Comparison of ENCODE assay signal across 9 cellular contexts in the genomic region with DNA sequence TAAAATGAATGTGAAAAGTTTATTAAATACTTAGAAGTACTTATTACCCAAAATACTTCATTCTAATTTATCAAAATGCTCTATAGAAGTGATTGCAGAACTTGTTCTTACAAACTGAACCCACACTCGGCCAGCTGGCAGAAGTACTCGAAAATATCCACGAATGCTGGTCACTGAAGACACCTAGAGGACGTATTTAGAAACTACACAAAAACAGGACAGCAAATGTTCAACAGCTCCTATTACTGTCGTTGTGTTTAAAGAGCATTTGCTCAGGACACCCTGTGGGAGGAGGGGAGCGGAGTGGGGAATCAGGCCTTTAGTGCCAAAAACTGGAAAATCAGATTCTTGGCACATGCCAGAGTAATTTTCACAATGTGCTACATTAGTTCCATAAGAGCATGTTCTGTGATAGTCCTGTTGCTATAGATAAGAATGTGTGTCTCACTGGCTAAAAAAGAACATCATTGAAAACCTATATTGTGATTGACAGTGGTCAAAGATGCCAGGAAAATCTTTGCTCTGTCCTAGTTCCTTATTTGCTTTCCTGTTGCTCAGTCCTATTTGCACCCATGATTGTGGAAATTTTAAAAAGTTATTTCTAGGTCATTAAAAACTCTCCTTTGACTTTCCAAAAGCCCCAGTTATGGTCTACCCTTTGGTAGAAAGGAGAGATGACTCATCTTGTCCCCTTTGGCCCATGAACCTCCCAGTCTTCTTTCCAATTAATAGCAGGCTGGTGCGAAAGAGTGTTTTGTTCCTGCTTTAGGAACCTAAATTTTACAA. TPM values are rescaled to one million over a fixed set of nuclear protein-coding genes. Genes with fewer than 3 reads are reported as not detected.
DNase-seq lines count a peak whose midpoint lies in the region; ATAC-seq, FAIRE-seq and TF ChIP-seq lines count a peak whose summit lies in the region.
"Had no signal": no experiment of that assay in that cellular context is flagged by ENCODE, and none has a peak within 500 bp of the region (broad histone marks: within the 10 kb centered on the region; RNA-seq: fewer than 3 reads in every experiment).

No MANE protein-coding gene starts in this region.

- no peaks in the 10 kb centered on the region for H3K27me3 ChIP-seq in colonic mucosa
- no peaks in the 10 kb centered on the region for H3K27me3 ChIP-seq in HepG2 (ENCODE audit: control insufficient read depth in 1 of 2, insufficient read depth in 2 of 2, low read length in 2 of 2)

- intact Hi-C loops in Right ventricle myocardium inferior (cut with DNase I): loop anchor here (1.0 to 10.0 kb wide), 4 partner anchors 71 to 490 kb away; no protein-coding TSS in a partner anchor
- intact Hi-C loops in cardiac septum (cut with DNase I): loop anchor here (2.0 to 10.0 kb wide), 4 partner anchors 267 to 649 kb away; a partner anchor contains a TSS
- intact Hi-C loops in colonic mucosa (cut with DNase I): loop anchor here (10.0 kb wide), 3 partner anchors 239 to 649 kb away; no protein-coding TSS in a partner anchor
- intact Hi-C loops in HepG2 (cut with micrococcal nuclease; ENCODE audit: unreplicated experiment): loop anchor here (1.0 to 10.0 kb wide), 3 partner anchors 75 to 589 kb away; no protein-coding TSS in a partner anchor

- H3K9me3 ChIP-seq in colonic mucosa: no peaks in the 10 kb centered on the region
- H3K9me3 ChIP-seq in HepG2 (ENCODE audit: low read length): no peaks in the 10 kb centered on the region

- 2% methylated on average over 7 of the region's 7 CpGs for WGBS in HepG2 (ENCODE audit: low lambda C conversion rate)

- TF ChIP-seq EP300 in HepG2 (IDR thresholded peaks at IDR 0.05; ENCODE audit: low read depth in 2 of 2, low read length in 2 of 2) (no peak), HepG2 (CRISPR knock-in tag; IDR thresholded peaks at IDR 0.05; ENCODE audit: borderline replicate concordance) (no peak)

- H3K4me1 ChIP-seq in colonic mucosa (no peaks in the 10 kb centered on the region), HepG2 (ENCODE audit: insufficient read depth, low read length) (no peaks in the 10 kb centered on the region)

- no peaks in the 10 kb centered on the region for H3K36me3 ChIP-seq in colonic mucosa
- H3K36me3 ChIP-seq in HepG2 (replicated peaks in 1 of 2; ENCODE audit: control insufficient read depth in 1 of 2, insufficient read depth in 2 of 2, low read length in 2 of 2): no peaks in the 10 kb centered on the region

- in situ Hi-C loops in HepG2 (cut with HindIII; ENCODE audit: extremely low pct_ligation_motif_present, low pct_unique_long_range_greater_than_20kb): loop anchor here (25.0 kb wide), 1 partner anchor 497 kb away; no protein-coding TSS in a partner anchor

- CTCF ChIA-PET in HepG2 (lab: Yijun Ruan, JAX; ENCODE audit: low intra/inter-chr PET ratio, low total read pairs): interaction anchor here (0.7 to 1.6 kb wide), 3 partner anchors 473 to 530 kb away, joined by 3 to 9 read pairs (median 3); no protein-coding TSS in a partner anchor

- H4K20me1 ChIP-seq in HepG2 (ENCODE audit: insufficient read depth, low read length): no peaks in the 10 kb centered on the region

- BruUV-seq in HepG2 (replicated peaks; lab: Mats Ljungman, UMichigan): no TSS peak

- no peak overlapping the region for H2AFZ ChIP-seq in HepG2 (ENCODE audit: low read length)

- peak; percentile 74 for DNase-seq in Right ventricle myocardium inferior (ENCODE audit: missing footprints)
- no peak for DNase-seq in cardiac septum (ENCODE audit: low spot score)
- DNase-seq in NCI-H2107 treated with DMSO at 0.1 percent for 48 hours (lab: John Stamatoyannopoulos, UW; ENCODE audit: unreplicated experiment): peak; percentile 57
- DNase-seq in UCSD-AML1 (lab: John Stamatoyannopoulos, UW; ENCODE audit: unreplicated experiment): peak; percentile 15
- peak; percentile 24 for DNase-seq in colonic mucosa
- DNase-seq in HepG2 (ENCODE audit: low spot score): peak; percentile 62
- DNase-seq in stimulated activated CD4-positive, alpha-beta T cell treated with anti-CD3 and anti-CD28 coated beads, Interleukin-4, amount 100 ng/mL, for 4 hours: peak; percentile 18 to 38

- TF ChIP-seq RAD21 in HepG2 (CRISPR knock-in tag; IDR thresholded peaks at IDR 0.05): peak; percentile 46; the same call in 1 of the 2 replicates

- no peak overlapping the region for H3K4me2 ChIP-seq in HepG2 (ENCODE audit: low read depth, low read length)

- TF ChIP-seq CTCF in colonic mucosa (IDR thresholded peaks at IDR 0.05): peak; percentile 49
- peak; percentile 78 for TF ChIP-seq CTCF in HepG2 (CRISPR knock-in tag; IDR thresholded peaks at IDR 0.05)

- POLR2A ChIA-PET in HepG2 (lab: Yijun Ruan, JAX): no interaction called here

- no peak overlapping the region for H3K9ac ChIP-seq in colonic mucosa (ENCODE audit: low read depth in 2 of 2, low read length in 2 of 2)
- H3K9ac ChIP-seq in HepG2 (ENCODE audit: insufficient read depth, low read depth, low read length): no peak overlapping the region

- no peak for TF ChIP-seq POLR2A in HepG2 (IDR thresholded peaks at IDR 0.05; ENCODE audit: insufficient read depth in 1 of 2, low read depth in 2 of 2, low read length in 2 of 2)

- no peaks in the 10 kb centered on the region for H3K79me2 ChIP-seq in HepG2 (ENCODE audit: insufficient read depth, low read length)

- FAIRE-seq in HepG2 (lab: Jason Lieb, UNC): peak; percentile 86

- H3K4me3 ChIP-seq in colonic mucosa: no peak overlapping the region
- H3K4me3 ChIP-seq in HepG2 (replicated peaks in 1 of 3; ENCODE audit: insufficient read depth in 1 of 3, low read depth in 2 of 3, low read length in 3 of 3): no peak overlapping the region
- H3K4me3 ChIP-seq: skin epidermis had no signal

- ATAC-seq in Right ventricle myocardium inferior: peak; percentile 91
- peak; percentile 84 for ATAC-seq in HG02884 (IDR thresholded peaks at IDR 0.05; ENCODE audit: unreplicated experiment)
- peak; percentile 93 for ATAC-seq in HepG2

- H3K27ac ChIP-seq in colonic mucosa: no peak overlapping the region
- no peak overlapping the region for H3K27ac ChIP-seq in HepG2 (ENCODE audit: extremely low read length, insufficient read depth, low read length)

TF ChIP-seq in HepG2, 621 proteins besides CTCF, POLR2A, EP300 and RAD21 (continues in another document):
- TF ChIP-seq RCOR2 (CRISPR knock-in tag; IDR thresholded peaks at IDR 0.05): no peak
- peak; percentile 68 for TF ChIP-seq SMC3 (IDR thresholded peaks at IDR 0.05; ENCODE audit: low read length)
- no peak for TF ChIP-seq GTF2F1 (IDR thresholded peaks at IDR 0.05; ENCODE audit: low read length)
- TF ChIP-seq MTF1 (CRISPR knock-in tag; IDR thresholded peaks at IDR 0.05): no peak
- peak; percentile 88 for TF ChIP-seq STAG1 (CRISPR knock-in tag; IDR thresholded peaks at IDR 0.05)
- TF ChIP-seq, protein P1, sequence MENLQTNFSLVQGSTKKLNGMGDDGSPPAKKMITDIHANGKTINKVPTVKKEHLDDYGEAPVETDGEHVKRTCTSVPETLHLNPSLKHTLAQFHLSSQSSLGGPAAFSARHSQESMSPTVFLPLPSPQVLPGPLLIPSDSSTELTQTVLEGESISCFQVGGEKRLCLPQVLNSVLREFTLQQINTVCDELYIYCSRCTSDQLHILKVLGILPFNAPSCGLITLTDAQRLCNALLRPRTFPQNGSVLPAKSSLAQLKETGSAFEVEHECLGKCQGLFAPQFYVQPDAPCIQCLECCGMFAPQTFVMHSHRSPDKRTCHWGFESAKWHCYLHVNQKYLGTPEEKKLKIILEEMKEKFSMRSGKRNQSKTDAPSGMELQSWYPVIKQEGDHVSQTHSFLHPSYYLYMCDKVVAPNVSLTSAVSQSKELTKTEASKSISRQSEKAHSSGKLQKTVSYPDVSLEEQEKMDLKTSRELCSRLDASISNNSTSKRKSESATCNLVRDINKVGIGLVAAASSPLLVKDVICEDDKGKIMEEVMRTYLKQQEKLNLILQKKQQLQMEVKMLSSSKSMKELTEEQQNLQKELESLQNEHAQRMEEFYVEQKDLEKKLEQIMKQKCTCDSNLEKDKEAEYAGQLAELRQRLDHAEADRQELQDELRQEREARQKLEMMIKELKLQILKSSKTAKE (CRISPR knock-in tag; IDR thresholded peaks at IDR 0.05; ENCODE audit: borderline replicate concordance): no peak
- TF ChIP-seq, protein P2, sequence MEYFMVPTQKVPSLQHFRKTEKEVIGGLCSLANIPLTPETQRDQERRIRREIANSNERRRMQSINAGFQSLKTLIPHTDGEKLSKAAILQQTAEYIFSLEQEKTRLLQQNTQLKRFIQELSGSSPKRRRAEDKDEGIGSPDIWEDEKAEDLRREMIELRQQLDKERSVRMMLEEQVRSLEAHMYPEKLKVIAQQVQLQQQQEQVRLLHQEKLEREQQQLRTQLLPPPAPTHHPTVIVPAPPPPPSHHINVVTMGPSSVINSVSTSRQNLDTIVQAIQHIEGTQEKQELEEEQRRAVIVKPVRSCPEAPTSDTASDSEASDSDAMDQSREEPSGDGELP (IDR thresholded peaks at IDR 0.05; ENCODE audit: borderline replicate concordance, low read depth): peak; percentile 56; the same call in 1 of the 2 replicates
- TF ChIP-seq THAP11 (CRISPR knock-in tag; IDR thresholded peaks at IDR 0.05): no peak

RNA-seq across cellular contexts. Expression of a gene that starts 49.0 kb away (rescaled TPM):
- total RNA-seq in Right ventricle myocardium inferior (10.4 TPM), cardiac septum (12.0 TPM), colonic mucosa (10 to 100 TPM; 18.7 to 34.9 TPM), HepG2 (2016; rRNA removed; fragmentation: Illumina TruSeq; extraction: Trizol) (28.4 and 39.0 TPM in 2 replicates)
- total RNA-seq in HepG2 (2016; cell fraction: cytosol; rRNA removed; fragmentation: Illumina TruSeq; extraction: Trizol; ENCODE audit: low read depth): 7.3 and 10.7 TPM in 2 replicates
- total RNA-seq in HepG2 (2016; cell fraction: insoluble cytoplasmic fraction; rRNA removed; fragmentation: Illumina TruSeq; extraction: Trizol): 26.2 and 39.1 TPM in 2 replicates
- 20.1 and 26.1 TPM in 2 replicates for total RNA-seq in HepG2 (2016; cell fraction: membrane; rRNA removed; fragmentation: Illumina TruSeq; extraction: Trizol)
- 12.7 and 13.7 TPM in 2 replicates for total RNA-seq in HepG2 (2016; cell fraction: nucleus; rRNA removed; fragmentation: Illumina TruSeq; extraction: Trizol)
- 18.0 and 20.0 TPM in 2 replicates for polyA plus RNA-seq in HepG2 (2011; rRNA removed)
- polyA plus RNA-seq in HepG2 (2011; cell fraction: cytosol; rRNA removed): 10.9 and 15.2 TPM in 2 replicates
- 3.7 and 5.0 TPM in 2 replicates for polyA plus RNA-seq in HepG2 (2011; cell fraction: nucleus; rRNA removed)
- 23.4 and 26.2 TPM in 2 replicates for polyA plus RNA-seq in HepG2 (2012)
- polyA plus RNA-seq in HepG2 (2016; cell fraction: cytosol; fragmentation: Illumina TruSeq; extraction: Trizol; ENCODE audit: low read depth): 6.4 and 8.3 TPM in 2 replicates
- polyA plus RNA-seq in HepG2 (2016; cell fraction: insoluble cytoplasmic fraction; fragmentation: Illumina TruSeq; extraction: Trizol; ENCODE audit: low read depth): 44.3 and 47.7 TPM in 2 replicates
- 13.8 and 19.0 TPM in 2 replicates for polyA plus RNA-seq in HepG2 (2016; cell fraction: membrane; fragmentation: Illumina TruSeq; extraction: Trizol; ENCODE audit: low read depth)
- 17.1 and 19.4 TPM in 2 replicates for polyA plus RNA-seq in HepG2 (2016; cell fraction: nucleus; fragmentation: Illumina TruSeq; extraction: Trizol; ENCODE audit: insufficient read depth, low read depth)
- polyA minus RNA-seq in HepG2 (2011; rRNA and poly(A)+ RNA removed; ENCODE audit: low replicate concordance): 7.0 and 10.8 TPM in 2 replicates
- 13.7 and 15.0 TPM in 2 replicates for polyA minus RNA-seq in HepG2 (2011; cell fraction: cytosol; rRNA and poly(A)+ RNA removed)
- polyA minus RNA-seq in HepG2 (2011; cell fraction: nucleus; rRNA and poly(A)+ RNA removed): 11.5 and 12.1 TPM in 2 replicates
